Comparison of ENCODE assay signal across 11 cellular contexts in genomic region chr2:44972771-44973535, GRCh38. TPM values are rescaled to one million over a fixed set of nuclear protein-coding genes. Genes with fewer than 3 reads are reported as not detected.
DNase-seq lines count a peak whose midpoint lies in the region; ATAC-seq and TF ChIP-seq lines count a peak whose summit lies in the region.
"Had no signal": no experiment of that assay in that cellular context is flagged by ENCODE, and none has a peak within 500 bp of the region (broad histone marks: within the 10 kb centered on the region; RNA-seq: fewer than 3 reads in every experiment).

No MANE protein-coding gene starts in this region.

- H3K27ac ChIP-seq in Karpas-422 (ENCODE audit: low read length) (no peak overlapping the region), fibroblast of lung (ENCODE audit: insufficient read depth, low read length) (no peak overlapping the region)
- H3K27ac ChIP-seq: neutrophil had no signal

- H3K36me3 ChIP-seq in Karpas-422 (ENCODE audit: insufficient read depth, low read length), result no peaks in the 10 kb centered on the region
- H3K36me3 ChIP-seq in fibroblast of lung (ENCODE audit: control insufficient read depth, insufficient read depth, low read length), result no peaks in the 10 kb centered on the region
- H3K36me3 ChIP-seq: neutrophil had no signal

- peaks cover 2% of the 10 kb centered on the region for H3K27me3 Mint-ChIP-seq in endothelial cell (ENCODE audit: unreplicated experiment)

- H4K20me1 ChIP-seq in Karpas-422 (ENCODE audit: insufficient read depth, low read depth, low read length) (no peaks in the 10 kb centered on the region), fibroblast of lung (ENCODE audit: control insufficient read depth, extremely low read depth, insufficient read depth, low read length) (no peaks in the 10 kb centered on the region)

- no peak for ATAC-seq in GM21390 (IDR thresholded peaks at IDR 0.05; ENCODE audit: unreplicated experiment)
- no peak for ATAC-seq in GM18907 (IDR thresholded peaks at IDR 0.05; ENCODE audit: unreplicated experiment)
- ATAC-seq: left colon had no signal

- no peak overlapping the region for H3K4me3 Mint-ChIP-seq in endothelial cell (ENCODE audit: unreplicated experiment)

- H3K27me3 ChIP-seq in Karpas-422 (ENCODE audit: low read length), result no peaks in the 10 kb centered on the region
- H3K27me3 ChIP-seq in fibroblast of lung (ENCODE audit: control insufficient read depth, insufficient read depth, low read length), result peaks cover 7% of the 10 kb centered on the region

- H3K79me2 ChIP-seq in Karpas-422 (ENCODE audit: low read length), result no peaks in the 10 kb centered on the region
- H3K79me2 ChIP-seq in fibroblast of lung (ENCODE audit: control insufficient read depth, insufficient read depth, low read length), result no peaks in the 10 kb centered on the region

- no peaks in the 10 kb centered on the region for H3K4me1 ChIP-seq in Karpas-422 (ENCODE audit: low read length)
- H3K4me1 ChIP-seq in fibroblast of lung (ENCODE audit: control insufficient read depth, extremely low read depth, insufficient read depth, low read length), result peaks cover 9% of the 10 kb centered on the region

- H3K9ac ChIP-seq in Karpas-422 (ENCODE audit: low read length) (no peak overlapping the region), fibroblast of lung (ENCODE audit: insufficient read depth, low read length) (no peak overlapping the region)

- TF ChIP-seq CTCF in fibroblast of lung (conservative IDR thresholded peaks at IDR 0.05 in 1 of 2, IDR thresholded peaks at IDR 0.05 in 1 of 2; ENCODE audit: low read depth in 1 of 2, low read length in 2 of 2) (no peak), endothelial cell (IDR thresholded peaks at IDR 0.05; ENCODE audit: unreplicated experiment) (no peak)

- H3K36me3 Mint-ChIP-seq in endothelial cell (ENCODE audit: low read depth, unreplicated experiment), result no peaks in the 10 kb centered on the region

- no peaks in the 10 kb centered on the region for H3K9me3 ChIP-seq in Karpas-422 (ENCODE audit: low read length)
- H3K9me3 ChIP-seq in fibroblast of lung (ENCODE audit: control insufficient read depth, insufficient read depth, low read depth, low read length), result no peaks in the 10 kb centered on the region
- H3K9me3 ChIP-seq: neutrophil had no signal

- DNase-seq in DMS79 treated with DMSO at 0.1 percent for 48 hours (lab: John Stamatoyannopoulos, UW) (peak; percentile 76), Karpas-422 (no peak), SHP77 (lab: John Stamatoyannopoulos, UW) (peak; percentile 33 to 60), fibroblast of lung (ENCODE audit: low read depth in 2 of 2) (no peak), SIG-M5 treated with dmso at 0.1 percent for 504 hours (lab: John Stamatoyannopoulos, UW; ENCODE audit: unreplicated experiment) (no peak), endothelial cell (ENCODE audit: low spot score) (no peak)
- DNase-seq: left colon; stimulated activated naive CD4-positive, alpha-beta T cell had no signal

- H3K27ac Mint-ChIP-seq in endothelial cell (ENCODE audit: unreplicated experiment), result no peak overlapping the region

- H3K4me3 ChIP-seq in Karpas-422 (ENCODE audit: low read length) (no peak overlapping the region), fibroblast of lung (replicated peaks in 1 of 4; ENCODE audit: control extremely low read depth in 1 of 4, insufficient read depth in 1 of 4, low read depth in 3 of 4, low read length in 4 of 4) (no peak overlapping the region)

- H3K9me3 Mint-ChIP-seq in endothelial cell (ENCODE audit: unreplicated experiment), result no peaks in the 10 kb centered on the region

- H3K9me2 ChIP-seq in Karpas-422 (replicated peaks; ENCODE audit: insufficient read depth, low read length), result no peaks in the 10 kb centered on the region

- peak overlapping the region; percentile 11 for H3K4me2 ChIP-seq in Karpas-422 (ENCODE audit: low read depth, low read length, poor library complexity, severe bottlenecking)
- peak overlapping the region; percentile 33 for H3K4me2 ChIP-seq in fibroblast of lung (ENCODE audit: extremely low read depth, insufficient read depth, low read length)

- H2AFZ ChIP-seq in Karpas-422 (ENCODE audit: low read length), result no peak overlapping the region
- peak overlapping the region; percentile 53 for H2AFZ ChIP-seq in fibroblast of lung (ENCODE audit: low read length)

- peaks cover 16% of the 10 kb centered on the region for H3K4me1 Mint-ChIP-seq in endothelial cell (ENCODE audit: unreplicated experiment)

RNA-seq across cellular contexts. Expression of gene SIX3, which starts 31.5 kb away (rescaled TPM):
- not detected in 2 replicates for total RNA-seq in Karpas-422 (2014; rRNA removed; shearing (Covaris generic); ENCODE audit: low replicate concordance)
- total RNA-seq in fibroblast of lung, result not detected in 2 replicates
- not detected in 2 replicates for polyA plus RNA-seq in fibroblast of lung
- not detected in 2 replicates for polyA plus RNA-seq in fibroblast of lung (2012)
- polyA minus RNA-seq in fibroblast of lung (ENCODE audit: low replicate concordance), result 0.11 TPM in 1 of 2 replicates, not detected in the other
- not detected for total RNA-seq in endothelial cell (ENCODE audit: unreplicated experiment)
- total RNA-seq: left colon had no signal

RNA-seq across cellular contexts. Expression of gene SIX2, which starts 36.3 kb away (rescaled TPM):
- not detected in 2 replicates for total RNA-seq in Karpas-422 (2014; rRNA removed; shearing (Covaris generic); ENCODE audit: low replicate concordance)
- total RNA-seq in fibroblast of lung (under 0.01 TPM in 1 of 2 replicates, not detected in the other), endothelial cell (ENCODE audit: unreplicated experiment) (2.0 TPM)
- polyA plus RNA-seq in fibroblast of lung, result 0.03 TPM in 1 of 2 replicates, not detected in the other
- polyA plus RNA-seq in fibroblast of lung (2012), result not detected in 2 replicates
- polyA minus RNA-seq in fibroblast of lung (ENCODE audit: low replicate concordance), result not detected in 2 replicates
- total RNA-seq: left colon had no signal

Comparison
In these comparisons a context has a peak if more than half of its experiments do, and no peak if none do; other contexts are left out.
1. DNase-seq: peak in DMS79 treated with DMSO at 0.1 percent for 48 hours (single experiment) and SHP77 (2 of 2); none in Karpas-422 (single experiment), fibroblast of lung (0 of 2), SIG-M5 treated with dmso at 0.1 percent for 504 hours (single experiment) and endothelial cell (single experiment).